29 cellular contexts compared by ENCODE assay signal in the genomic region with DNA sequence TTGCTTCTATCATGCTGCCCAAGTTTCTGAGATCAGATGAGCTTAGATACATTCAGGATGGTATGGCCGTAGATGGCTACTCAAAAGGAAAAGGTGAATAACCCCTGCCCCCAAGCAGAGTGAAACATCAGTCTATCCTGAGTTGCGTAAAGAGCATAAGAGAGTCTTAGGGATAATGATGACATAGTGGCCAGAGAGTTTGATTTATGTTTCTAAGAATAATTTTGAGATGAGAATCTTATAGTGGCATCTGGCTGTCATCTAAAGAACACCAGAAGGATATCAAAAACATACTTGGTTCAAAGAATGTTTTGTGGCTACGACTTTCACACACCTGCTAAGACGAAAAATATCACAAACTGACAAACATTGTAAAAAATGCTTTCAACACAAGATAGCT. TPM values are rescaled to one million over a fixed set of nuclear protein-coding genes. Genes with fewer than 3 reads are reported as not detected.
"Had no signal": no experiment of that assay in that cellular context is flagged by ENCODE, and none has a peak within 500 bp of the region (broad histone marks: within the 10 kb centered on the region; RNA-seq: fewer than 3 reads in every experiment).

No MANE protein-coding gene starts in this region.

- H3K27me3 ChIP-seq: adrenal gland, body of pancreas, breast epithelium, SJSA1 had no signal

- H3K27ac Mint-ChIP-seq: activated naive CD4-positive, alpha-beta T cell treated with anti-CD3 and anti-CD28 coated beads, Interleukin-2, amount 10 ng/mL, durations not matched to agents 7 days and 5 days; activated naive CD8-positive, alpha-beta T cell treated with anti-CD3 and anti-CD28 coated beads, Interleukin-2, amount 10 ng/mL, durations not matched to agents 7 days and 5 days; T-helper 1 cell treated with Interleukin-12 subunit alpha and Interleukin-12 subunit beta and Interleukin-4 antibody, amounts not matched to agents 30 μg/mL and 1 μg/mL, for 36 hours; T-helper 2 cell treated with Interferon-gamma antibody and Interleukin-4, amounts not matched to agents 5 μg/mL and 100 μg/mL, for 36 hours had no signal

- FAIRE-seq: astrocyte, TTC549 had no signal

- H3K9me3 Mint-ChIP-seq: activated CD4-positive, alpha-beta T cell treated with anti-CD3 and anti-CD28 coated beads, Interleukin-2, amount 10 ng/mL, durations not matched to agents 24 days and 14 days; activated CD8-positive, alpha-beta T cell treated with anti-CD3 and anti-CD28 coated beads for 36 hours; activated naive CD4-positive, alpha-beta T cell treated with anti-CD3 and anti-CD28 coated beads, Interleukin-2, amount 10 ng/mL, durations not matched to agents 7 days and 5 days; activated naive CD8-positive, alpha-beta T cell treated with anti-CD3 and anti-CD28 coated beads, Interleukin-2, amount 10 ng/mL, durations not matched to agents 7 days and 5 days; activated T-cell treated with anti-CD3 and anti-CD28 coated beads, Interleukin-2, amount 50 U/mL, for 4 hours; T-helper 1 cell treated with Interleukin-12 subunit alpha and Interleukin-12 subunit beta and Interleukin-4 antibody, amounts not matched to agents 30 μg/mL and 1 μg/mL, for 36 hours; T-helper 2 cell treated with Interferon-gamma antibody and Interleukin-4, amounts not matched to agents 5 μg/mL and 100 μg/mL, for 36 hours had no signal

- H3K27ac ChIP-seq: adrenal gland, body of pancreas, breast epithelium, SJSA1 had no signal

- H3K4me3 Mint-ChIP-seq: activated CD4-positive, alpha-beta T cell treated with anti-CD3 and anti-CD28 coated beads, Interleukin-2, amount 10 ng/mL, durations not matched to agents 24 days and 14 days; activated CD8-positive, alpha-beta T cell treated with anti-CD3 and anti-CD28 coated beads for 36 hours; activated naive CD4-positive, alpha-beta T cell treated with anti-CD3 and anti-CD28 coated beads, Interleukin-2, amount 10 ng/mL, durations not matched to agents 7 days and 5 days; activated naive CD8-positive, alpha-beta T cell treated with anti-CD3 and anti-CD28 coated beads, Interleukin-2, amount 10 ng/mL, durations not matched to agents 7 days and 5 days; activated T-cell treated with anti-CD3 and anti-CD28 coated beads, Interleukin-2, amount 50 U/mL, for 4 hours; T-helper 1 cell treated with Interleukin-12 subunit alpha and Interleukin-12 subunit beta and Interleukin-4 antibody, amounts not matched to agents 30 μg/mL and 1 μg/mL, for 36 hours; T-helper 2 cell treated with Interferon-gamma antibody and Interleukin-4, amounts not matched to agents 5 μg/mL and 100 μg/mL, for 36 hours had no signal

- H3K4me1 ChIP-seq: adrenal gland, body of pancreas, breast epithelium, SJSA1 had no signal

- H3K4me2 ChIP-seq: SK-N-SH had no signal

- H3K9ac ChIP-seq: SK-N-SH had no signal

- H3K9me3 ChIP-seq: adrenal gland, body of pancreas, breast epithelium, SJSA1, SK-N-SH had no signal

- ATAC-seq: activated CD8-positive, alpha-beta T cell treated with anti-CD3 and anti-CD28 coated beads for 36 hours; activated T-cell treated with anti-CD3 and anti-CD28 coated beads, Interleukin-2, amount 50 U/mL, for 4 hours; body of pancreas; Panc1 had no signal

- H3K27me3 Mint-ChIP-seq: activated CD4-positive, alpha-beta T cell treated with anti-CD3 and anti-CD28 coated beads, Interleukin-2, amount 10 ng/mL, durations not matched to agents 24 days and 14 days; activated CD8-positive, alpha-beta T cell treated with anti-CD3 and anti-CD28 coated beads for 36 hours; activated naive CD4-positive, alpha-beta T cell treated with anti-CD3 and anti-CD28 coated beads, Interleukin-2, amount 10 ng/mL, durations not matched to agents 7 days and 5 days; activated naive CD8-positive, alpha-beta T cell treated with anti-CD3 and anti-CD28 coated beads, Interleukin-2, amount 10 ng/mL, durations not matched to agents 7 days and 5 days had no signal

- H3K36me3 ChIP-seq: adrenal gland, breast epithelium, SJSA1 had no signal

- H3K4me3 ChIP-seq: adrenal gland, body of pancreas, breast epithelium, SJSA1 had no signal

- DNase-seq: activated CD4-positive, alpha-beta T cell treated with anti-CD3 and anti-CD28 coated beads, Interleukin-2, amount 10 ng/mL, durations not matched to agents 24 days and 14 days; activated CD4-positive, alpha-beta T cell treated with anti-CD3 and anti-CD28 coated beads, Interleukin-2, amount 50 U/mL, for 4 hours; activated CD8-positive, alpha-beta T cell treated with anti-CD3 and anti-CD28 coated beads for 36 hours; activated effector memory CD4-positive, alpha-beta T cell treated with Interleukin-2 at 50 U/mL for 16 hours; activated naive CD4-positive, alpha-beta T cell treated with anti-CD3 and anti-CD28 coated beads, Interleukin-2, amount 10 ng/mL, durations not matched to agents 7 days and 5 days; activated naive CD8-positive, alpha-beta T cell treated with anti-CD3 and anti-CD28 coated beads, Interleukin-2, amount 10 ng/mL, durations not matched to agents 7 days and 5 days; activated T-cell treated with anti-CD3 and anti-CD28 coated beads, Interleukin-2, amount 50 U/mL, for 4 hours; adrenal gland; body of pancreas; NCI-H1048; NCI-H1105 treated with DMSO at 0.1 percent for 48 hours; NCI-H146; NCI-H187; NCI-H2029 treated with DMSO at 0.1 percent for 48 hours; NCI-H2107; NCI-H2171; NCI-H446; NCI-H510A treated with DMSO at 0.1 percent for 48 hours; NCI-H526 treated with DMSO at 0.1 percent for 48 hours; NCI-H82; SHP77 treated with DMSO at 0.1 percent for 48 hours; SK-N-SH had no signal

RNA-seq across cellular contexts. Expression of gene PIK3CG, which starts 20.6 kb away (rescaled TPM):
- polyA plus RNA-seq: SK-N-SH had no signal
